14 cellular contexts compared by ENCODE assay signal in genomic region chr7:128217972-128218652, GRCh38. TPM values are rescaled to one million over a fixed set of nuclear protein-coding genes. Genes with fewer than 3 reads are reported as not detected.
DNase-seq lines count a peak whose midpoint lies in the region; ATAC-seq, FAIRE-seq and TF ChIP-seq lines count a peak whose summit lies in the region.
"Had no signal": no experiment of that assay in that cellular context is flagged by ENCODE, and none has a peak within 500 bp of the region (broad histone marks: within the 10 kb centered on the region; RNA-seq: fewer than 3 reads in every experiment).

No MANE protein-coding gene starts in this region.

- no peaks in the 10 kb centered on the region for H3K4me1 ChIP-seq in HepG2 (ENCODE audit: insufficient read depth, low read length)
- H3K4me1 ChIP-seq in right lobe of liver = no peaks in the 10 kb centered on the region
- no peaks in the 10 kb centered on the region for H3K4me1 ChIP-seq in upper lobe of left lung

- H3K36me3 ChIP-seq in HepG2 (replicated peaks in 1 of 2; ENCODE audit: control insufficient read depth in 1 of 2, insufficient read depth in 2 of 2, low read length in 2 of 2) = no peaks in the 10 kb centered on the region
- no peaks in the 10 kb centered on the region for H3K36me3 ChIP-seq in right lobe of liver
- no peaks in the 10 kb centered on the region for H3K36me3 ChIP-seq in upper lobe of left lung

- peaks cover 5 to 49% of the 10 kb centered on the region in 2 experiments; a peak in 3 of 5 replicates for H3K27me3 ChIP-seq in HepG2 (ENCODE audit: control insufficient read depth in 1 of 2, insufficient read depth in 2 of 2, low read length in 2 of 2)
- no peaks in the 10 kb centered on the region for H3K27me3 ChIP-seq in right lobe of liver
- H3K27me3 ChIP-seq in upper lobe of left lung = no peaks in the 10 kb centered on the region

- ATAC-seq in HepG2 (peak; percentile 74), right lobe of liver (no peak), upper lobe of left lung (ENCODE audit: low FRiP score in 2 of 2) (no peak), HG02970 (IDR thresholded peaks at IDR 0.05; ENCODE audit: low FRiP score, unreplicated experiment) (no peak)
- ATAC-seq: mucosa of descending colon had no signal

- no peak overlapping the region for H2AFZ ChIP-seq in HepG2 (ENCODE audit: low read length)

- peak; percentile 17; the same call in 1 of the 2 replicates for TF ChIP-seq CTCF in HepG2 (CRISPR knock-in tag; IDR thresholded peaks at IDR 0.05)
- TF ChIP-seq CTCF in right lobe of liver (IDR thresholded peaks at IDR 0.05) = no peak
- TF ChIP-seq CTCF in upper lobe of left lung (IDR thresholded peaks at IDR 0.05) = no peak

- DNase-seq in HepG2 (ENCODE audit: low spot score) = peak; percentile 9
- DNase-seq in right lobe of liver = no peak
- peak; percentile 3 for DNase-seq in OCI-M1 (lab: John Stamatoyannopoulos, UW)
- no peak for DNase-seq in epithelial cell of prostate (ENCODE audit: low read depth, low spot score)
- no peak for DNase-seq in upper lobe of left lung
- no peak for DNase-seq in NCI-H1417 (lab: John Stamatoyannopoulos, UW)
- no peak for DNase-seq in NCI-H345 treated with DMSO at 0.1 percent for 48 hours (lab: John Stamatoyannopoulos, UW; ENCODE audit: unreplicated experiment)
- DNase-seq: activated CD4-positive, alpha-beta T cell treated with anti-CD3 and anti-CD28 coated beads, Interleukin-2, amount 50 U/mL, for 48 hours; activated naive CD4-positive, alpha-beta T cell treated with anti-CD3 and anti-CD28 coated beads, Interleukin-2, amount 10 ng/mL, durations not matched to agents 7 days and 5 days; C1 segment of cervical spinal cord; mucosa of descending colon; NCI-H2029 treated with DMSO at 0.1 percent for 48 hours; small intestine had no signal

- no peak overlapping the region for H3K27ac ChIP-seq in HepG2 (ENCODE audit: extremely low read length, insufficient read depth, low read length)
- H3K27ac ChIP-seq in right lobe of liver = no peak overlapping the region
- H3K27ac ChIP-seq in epithelial cell of prostate = peak overlapping the region; percentile 79
- peak overlapping the region in 3 of 4 donors; percentile 42 to 73 (median 63) for H3K27ac ChIP-seq in upper lobe of left lung

- H3K9me3 ChIP-seq in HepG2 (ENCODE audit: low read length) (no peaks in the 10 kb centered on the region), right lobe of liver (no peaks in the 10 kb centered on the region), upper lobe of left lung (no peaks in the 10 kb centered on the region)
- H3K9me3 ChIP-seq: mucosa of descending colon had no signal

- intact Hi-C loops in HepG2 (cut with micrococcal nuclease; ENCODE audit: unreplicated experiment) (loop anchor here (1.0 to 10.0 kb wide), 2 partner anchors 104 to 713 kb away; no protein-coding TSS in a partner anchor), right lobe of liver (cut with DNase I) (no loop called here)

- no peak for TF ChIP-seq POLR2A in HepG2 (IDR thresholded peaks at IDR 0.05; ENCODE audit: insufficient read depth in 1 of 2, low read depth in 2 of 2, low read length in 2 of 2)
- no peak for TF ChIP-seq POLR2A in right lobe of liver (IDR thresholded peaks at IDR 0.05)
- TF ChIP-seq POLR2A in upper lobe of left lung (IDR thresholded peaks at IDR 0.05) = no peak

- TF ChIP-seq RAD21 in HepG2 (CRISPR knock-in tag; IDR thresholded peaks at IDR 0.05) = no peak

- POLR2A ChIA-PET in HepG2 (lab: Yijun Ruan, JAX) = no interaction called here

- no peak overlapping the region for H3K4me2 ChIP-seq in HepG2 (ENCODE audit: low read depth, low read length)

- no peaks in the 10 kb centered on the region for H4K20me1 ChIP-seq in HepG2 (ENCODE audit: insufficient read depth, low read length)

- no TSS peak for BruUV-seq in HepG2 (replicated peaks; lab: Mats Ljungman, UMichigan)

- WGBS in HepG2 (ENCODE audit: low lambda C conversion rate) = 20% methylated on average over 8 of the region's 9 CpGs
- WGBS in right lobe of liver (ENCODE audit: insufficient coverage, low coverage, low lambda C conversion rate, missing lambda C conversion rate) = 64% methylated on average over 6 of the region's 9 CpGs
- WGBS in upper lobe of left lung, 2 donors = 70 to 71% methylated on average over 9 of the region's 9 CpGs

- CTCF ChIA-PET in HepG2 (lab: Yijun Ruan, JAX; ENCODE audit: low intra/inter-chr PET ratio, low total read pairs) = interaction anchor here (1.0 kb wide), 1 partner anchor 104 kb away, joined by 3 read pairs; no protein-coding TSS in a partner anchor

- no peaks in the 10 kb centered on the region for H3K79me2 ChIP-seq in HepG2 (ENCODE audit: insufficient read depth, low read length)

- in situ Hi-C loops in HepG2 (cut with HindIII; ENCODE audit: extremely low pct_ligation_motif_present, low pct_unique_long_range_greater_than_20kb) = no loop called here

- TF ChIP-seq EP300 in HepG2 (IDR thresholded peaks at IDR 0.05; ENCODE audit: low read depth in 2 of 2, low read length in 2 of 2) = no peak
- TF ChIP-seq EP300 in HepG2 (CRISPR knock-in tag; IDR thresholded peaks at IDR 0.05; ENCODE audit: borderline replicate concordance) = no peak
- TF ChIP-seq EP300 in upper lobe of left lung (IDR thresholded peaks at IDR 0.05) = no peak

- H3K4me3 ChIP-seq in HepG2 (replicated peaks in 1 of 3; ENCODE audit: insufficient read depth in 1 of 3, low read depth in 2 of 3, low read length in 3 of 3) = no peak overlapping the region
- H3K4me3 ChIP-seq in right lobe of liver = no peak overlapping the region
- H3K4me3 ChIP-seq in upper lobe of left lung = no peak overlapping the region
- H3K4me3 ChIP-seq: mucosa of descending colon had no signal

- peak; percentile 26 for FAIRE-seq in HepG2 (lab: Jason Lieb, UNC)
- FAIRE-seq: small intestine had no signal

- no peak overlapping the region for H3K9ac ChIP-seq in HepG2 (ENCODE audit: insufficient read depth, low read depth, low read length)

TF ChIP-seq in HepG2, 621 proteins besides CTCF, POLR2A, EP300 and RAD21:
- no peak for TF ChIP-seq ZSCAN20 (CRISPR knock-in tag; IDR thresholded peaks at IDR 0.05; ENCODE audit: borderline replicate concordance)

RNA-seq across cellular contexts. Expression of gene LEP, which starts 23.0 kb away (rescaled TPM):
- total RNA-seq in HepG2 (2016; rRNA removed; fragmentation: Illumina TruSeq; extraction: Trizol) (not detected in 2 replicates), right lobe of liver (not detected), upper lobe of left lung (not detected)
- total RNA-seq in HepG2 (2016; cell fraction: cytosol; rRNA removed; fragmentation: Illumina TruSeq; extraction: Trizol; ENCODE audit: low read depth) = not detected in 2 replicates
- not detected in 2 replicates for total RNA-seq in HepG2 (2016; cell fraction: insoluble cytoplasmic fraction; rRNA removed; fragmentation: Illumina TruSeq; extraction: Trizol)
- not detected in 2 replicates for total RNA-seq in HepG2 (2016; cell fraction: membrane; rRNA removed; fragmentation: Illumina TruSeq; extraction: Trizol)
- total RNA-seq in HepG2 (2016; cell fraction: nucleus; rRNA removed; fragmentation: Illumina TruSeq; extraction: Trizol) = not detected in 2 replicates
- 0.04 and 0.05 TPM in 2 replicates for polyA plus RNA-seq in HepG2 (2011; rRNA removed)
- 0.01 and 0.03 TPM in 2 replicates for polyA plus RNA-seq in HepG2 (2011; cell fraction: cytosol; rRNA removed)
- not detected in 2 replicates for polyA plus RNA-seq in HepG2 (2011; cell fraction: nucleus; rRNA removed)
- 0.09 and 0.12 TPM in 2 replicates for polyA plus RNA-seq in HepG2 (2012)
- polyA plus RNA-seq in HepG2 (2016; cell fraction: cytosol; fragmentation: Illumina TruSeq; extraction: Trizol; ENCODE audit: low read depth) = not detected in 2 replicates
- polyA plus RNA-seq in HepG2 (2016; cell fraction: insoluble cytoplasmic fraction; fragmentation: Illumina TruSeq; extraction: Trizol; ENCODE audit: low read depth) = not detected in 2 replicates
- polyA plus RNA-seq in HepG2 (2016; cell fraction: membrane; fragmentation: Illumina TruSeq; extraction: Trizol; ENCODE audit: low read depth) = not detected in 2 replicates
- polyA plus RNA-seq in HepG2 (2016; cell fraction: nucleus; fragmentation: Illumina TruSeq; extraction: Trizol; ENCODE audit: insufficient read depth, low read depth) = not detected in 2 replicates
- not detected in 2 replicates for polyA minus RNA-seq in HepG2 (2011; rRNA and poly(A)+ RNA removed; ENCODE audit: low replicate concordance)
- polyA minus RNA-seq in HepG2 (2011; cell fraction: cytosol; rRNA and poly(A)+ RNA removed) = not detected in 2 replicates
- polyA minus RNA-seq in HepG2 (2011; cell fraction: nucleus; rRNA and poly(A)+ RNA removed) = not detected in 2 replicates

Comparison
In these comparisons a context has a peak if more than half of its experiments do, and no peak if none do; other contexts are left out.
1. DNase-seq: peak in HepG2 (single experiment) and OCI-M1 (single experiment); none in right lobe of liver (0 of 3), epithelial cell of prostate (single experiment), upper lobe of left lung (0 of 2), NCI-H1417 (0 of 3) and NCI-H345 treated with DMSO at 0.1 percent for 48 hours (single experiment).
2. H3K27ac ChIP-seq: peak in epithelial cell of prostate (single experiment) and upper lobe of left lung (3 of 4); none in HepG2 (single experiment) and right lobe of liver (0 of 3).